In genomic region chrX:49054073-49054762, GRCh38 we compare ENCODE assay signal across 8 cellular contexts. TPM values are rescaled to one million over a fixed set of nuclear protein-coding genes. Genes with fewer than 3 reads are reported as not detected.
A peak's percentile ranks its signal among the peaks of the same experiment; 100 is the strongest.
DNase-seq lines count a peak whose midpoint lies in the region; TF ChIP-seq lines count a peak whose summit lies in the region.

No MANE protein-coding gene starts in this region.

- H3K4me1 ChIP-seq in mesenchymal stem cell (ENCODE audit: control insufficient read depth, insufficient read depth, low read depth, low read length) (peaks cover 2% of the 10 kb centered on the region), transverse colon (no peaks in the 10 kb centered on the region)

- H3K36me3 Mint-ChIP-seq in activated naive CD4-positive, alpha-beta T cell treated with anti-CD3 and anti-CD28 coated beads for 36 hours (ENCODE audit: low read depth), result no peaks in the 10 kb centered on the region
- H3K36me3 Mint-ChIP-seq in brain, result no peaks in the 10 kb centered on the region

- no peak overlapping the region for H3K4ac ChIP-seq in mesenchymal stem cell (ENCODE audit: low read depth in 1 of 2, low read length in 2 of 2)

- H3K4me1 Mint-ChIP-seq in activated naive CD4-positive, alpha-beta T cell treated with anti-CD3 and anti-CD28 coated beads for 36 hours (ENCODE audit: low read depth), result peaks cover 31% of the 10 kb centered on the region
- peaks cover 22% of the 10 kb centered on the region for H3K4me1 Mint-ChIP-seq in brain

- peak overlapping the region; percentile 66 for H3K4me3 Mint-ChIP-seq in activated naive CD4-positive, alpha-beta T cell treated with anti-CD3 and anti-CD28 coated beads for 36 hours
- peak overlapping the region; percentile 85 to 97 (median 90) for H3K4me3 Mint-ChIP-seq in brain

- H3K27me3 ChIP-seq in mesenchymal stem cell (ENCODE audit: control insufficient read depth in 1 of 2, insufficient read depth in 1 of 2, low read length in 2 of 2) (peaks cover 0 to 16% of the 10 kb centered on the region in 2 experiments), transverse colon (no peaks in the 10 kb centered on the region)

- no peak overlapping the region for H2BK5ac ChIP-seq in mesenchymal stem cell (ENCODE audit: low read depth, low read length, poor library complexity, severe bottlenecking)

- H3K79me1 ChIP-seq in mesenchymal stem cell (replicated peaks; ENCODE audit: low read length, poor library complexity, severe bottlenecking), result peaks cover 8% of the 10 kb centered on the region

- no peak for DNase-seq in activated naive CD4-positive, alpha-beta T cell treated with anti-CD3 and anti-CD28 coated beads for 36 hours
- DNase-seq in activated naive CD4-positive, alpha-beta T cell treated with Interleukin-2 at 50 U/mL for 16 hours, result no peak
- no peak for DNase-seq in mesenchymal stem cell
- no peak for DNase-seq in transverse colon
- no peak for DNase-seq in G401 (ENCODE audit: low spot score)
- DNase-seq in NCI-H1105 treated with DMSO at 0.1 percent for 48 hours (lab: John Stamatoyannopoulos, UW), result no peak
- no peak for DNase-seq in AG20443 (ENCODE audit: low spot score)

- H4K8ac ChIP-seq in mesenchymal stem cell (ENCODE audit: low read length), result no peak overlapping the region

- WGBS in mesenchymal stem cell, result 93% methylated on average over 5 of the region's 5 CpGs
- 81 to 90% methylated on average over 3 to 5 of the region's 5 CpGs for WGBS in transverse colon (ENCODE audit: low coverage in 1 of 2), 2 donors

- peak overlapping the region; percentile 41 for H3K4me2 ChIP-seq in mesenchymal stem cell (ENCODE audit: low read length, poor library complexity, severe bottlenecking)

- H3K27ac ChIP-seq in mesenchymal stem cell (ENCODE audit: low read length, poor library complexity, severe bottlenecking), result no peak overlapping the region
- H3K27ac ChIP-seq in transverse colon, result peak overlapping the region; percentile 70 to 88 (median 88)

- H2BK12ac ChIP-seq in mesenchymal stem cell (ENCODE audit: low read length in 2 of 2), result no peak overlapping the region

- H3K14ac ChIP-seq in mesenchymal stem cell (ENCODE audit: low read length in 2 of 2), result no peak overlapping the region

- peak overlapping the region; percentile 89 for H4K91ac ChIP-seq in mesenchymal stem cell (ENCODE audit: low read length)

- no peak overlapping the region for H2AK5ac ChIP-seq in mesenchymal stem cell (ENCODE audit: low read length, severe bottlenecking)

- TF ChIP-seq CTCF in brain (conservative IDR thresholded peaks at IDR 0.05), result no peak
- TF ChIP-seq CTCF in transverse colon (IDR thresholded peaks at IDR 0.05), result no peak

- H3K23ac ChIP-seq in mesenchymal stem cell (ENCODE audit: low read length in 2 of 2), result no peak overlapping the region

- H3K27me3 Mint-ChIP-seq in activated naive CD4-positive, alpha-beta T cell treated with anti-CD3 and anti-CD28 coated beads for 36 hours (ENCODE audit: low read depth), result no peaks in the 10 kb centered on the region
- peaks cover 9% of the 10 kb centered on the region for H3K27me3 Mint-ChIP-seq in brain

- no peak for TF ChIP-seq POLR2A in transverse colon (IDR thresholded peaks at IDR 0.05)

- no peak for TF ChIP-seq EP300 in transverse colon (IDR thresholded peaks at IDR 0.05; ENCODE audit: low read depth)

- H2BK15ac ChIP-seq in mesenchymal stem cell (ENCODE audit: low read depth, poor library complexity, severe bottlenecking), result no peak overlapping the region

- CTCF ChIA-PET in activated naive CD4-positive, alpha-beta T cell treated with anti-CD3 and anti-CD28 coated beads for 36 hours (lab: Charles Lee), result no interaction called here

- H3K27ac Mint-ChIP-seq in activated naive CD4-positive, alpha-beta T cell treated with anti-CD3 and anti-CD28 coated beads for 36 hours, result peak overlapping the region; percentile 57
- peak overlapping the region; percentile 71 to 96 (median 91) for H3K27ac Mint-ChIP-seq in brain

- in situ Hi-C loops in transverse colon (cut with MboI; ENCODE audit: low pct_ligation_motif_present in 1 of 4, low pct_unique_long_range_greater_than_20kb in 1 of 4, low sequenced_read_pairs in 3 of 4) (no loop called here), G401 (cut with HindIII; ENCODE audit: low sequenced_read_pairs) (no loop called here)

- H3K9me3 ChIP-seq in mesenchymal stem cell (ENCODE audit: control insufficient read depth, low read length) (peaks cover 5% of the 10 kb centered on the region), transverse colon (no peaks in the 10 kb centered on the region)

- no peaks in the 10 kb centered on the region for H3K36me3 ChIP-seq in mesenchymal stem cell (ENCODE audit: control insufficient read depth in 1 of 2, insufficient read depth in 2 of 2, low read depth in 1 of 2, low read length in 2 of 2)
- H3K36me3 ChIP-seq in transverse colon, result no peaks in the 10 kb centered on the region

- no peak overlapping the region for H2AFZ ChIP-seq in mesenchymal stem cell (ENCODE audit: low read depth, low read length)

- peak overlapping the region; percentile 70 to 75 for H3K4me3 ChIP-seq in mesenchymal stem cell (ENCODE audit: insufficient read depth in 1 of 2, low read depth in 1 of 2, low read length in 2 of 2)
- peak overlapping the region; percentile 51 to 72 (median 69) for H3K4me3 ChIP-seq in transverse colon

- H3K9ac ChIP-seq in mesenchymal stem cell (ENCODE audit: low read length), result peak overlapping the region; percentile 69

- H2BK120ac ChIP-seq in mesenchymal stem cell (ENCODE audit: low read depth, low read length), result no peak overlapping the region

- intact Hi-C loops in activated naive CD4-positive, alpha-beta T cell treated with anti-CD3 and anti-CD28 coated beads for 36 hours (cut with micrococcal nuclease), result loop anchor here (5.0 kb wide), 1 partner anchor 823 kb away; the partner anchor contains the start of gene USP27X
- intact Hi-C loops in transverse colon (cut with DNase I; ENCODE audit: low total_unique reads), result no loop called here

- H3K9me3 Mint-ChIP-seq in activated naive CD4-positive, alpha-beta T cell treated with anti-CD3 and anti-CD28 coated beads for 36 hours, result no peaks in the 10 kb centered on the region
- H3K9me3 Mint-ChIP-seq in brain, result peaks cover 0 to 26% (median 10%) of the 10 kb centered on the region in 5 experiments

- H3K18ac ChIP-seq in mesenchymal stem cell (ENCODE audit: low read depth in 1 of 2, low read length in 2 of 2), result peak overlapping the region in 1 of 2 experiments; percentile 91

RNA-seq across cellular contexts. Expression of gene CCDC120, which starts 4.6 kb away (rescaled TPM):
- total RNA-seq in activated naive CD4-positive, alpha-beta T cell treated with anti-CD3 and anti-CD28 coated beads for 36 hours, result 1 to 10 TPM; 2.1 to 2.2 TPM
- 6.9 TPM for polyA plus RNA-seq in brain (ENCODE audit: insufficient read depth, low read depth, low replicate concordance)
- 4.3 TPM for polyA plus RNA-seq in mesenchymal stem cell (2013, experiment 1 of 2)
- 4.0 TPM for polyA plus RNA-seq in mesenchymal stem cell (2013, experiment 2 of 2)
- total RNA-seq in transverse colon, result 10 to 100 TPM in 2 of 4 donors, 1 to 10 TPM in 2; 4.4 to 19.1 (median 9.9) TPM
- total RNA-seq in G401 (2014; rRNA removed; shearing (Covaris generic)), result 0.12 and 0.98 TPM in 2 replicates

RNA-seq across cellular contexts. Expression of gene TFE3, which starts 11.1 kb away (rescaled TPM):
- total RNA-seq in activated naive CD4-positive, alpha-beta T cell treated with anti-CD3 and anti-CD28 coated beads for 36 hours, result 10 to 100 TPM; 34.7 to 35.5 TPM
- 45.7 TPM for polyA plus RNA-seq in brain (ENCODE audit: insufficient read depth, low read depth, low replicate concordance)
- polyA plus RNA-seq in mesenchymal stem cell (2013, experiment 1 of 2), result 50.6 TPM
- 49.6 TPM for polyA plus RNA-seq in mesenchymal stem cell (2013, experiment 2 of 2)
- total RNA-seq in transverse colon, result 10 to 100 TPM; 31.7 to 45.6 (median 44.7) TPM
- total RNA-seq in G401 (2014; rRNA removed; shearing (Covaris generic)), result 27.3 and 50.0 TPM in 2 replicates

RNA-seq across cellular contexts. Expression of gene PRAF2, which starts 19.6 kb away (rescaled TPM):
- 10 to 100 TPM; 14.5 to 14.8 TPM for total RNA-seq in activated naive CD4-positive, alpha-beta T cell treated with anti-CD3 and anti-CD28 coated beads for 36 hours
- polyA plus RNA-seq in brain (ENCODE audit: insufficient read depth, low read depth, low replicate concordance), result 167 TPM
- polyA plus RNA-seq in mesenchymal stem cell (2013, experiment 1 of 2), result 124 TPM
- polyA plus RNA-seq in mesenchymal stem cell (2013, experiment 2 of 2), result 128 TPM
- total RNA-seq in transverse colon, result 10 to 100 TPM in 2 of 4 donors, 1 to 10 TPM in 2; 3.4 to 16.8 (median 9.2) TPM
- total RNA-seq in G401 (2014; rRNA removed; shearing (Covaris generic)), result 4.6 and 10.8 TPM in 2 replicates

RNA-seq across cellular contexts. Expression of gene WDR45, which starts 25.5 kb away (rescaled TPM):
- total RNA-seq in activated naive CD4-positive, alpha-beta T cell treated with anti-CD3 and anti-CD28 coated beads for 36 hours, result 10 to 100 TPM; 17.9 to 22.5 TPM
- polyA plus RNA-seq in brain (ENCODE audit: insufficient read depth, low read depth, low replicate concordance), result 67.6 TPM
- 55.5 TPM for polyA plus RNA-seq in mesenchymal stem cell (2013, experiment 1 of 2)
- 52.6 TPM for polyA plus RNA-seq in mesenchymal stem cell (2013, experiment 2 of 2)
- total RNA-seq in transverse colon, result 100 to 1,000 TPM in 2 of 4 donors, 10 to 100 TPM in 2; 73.5 to 205 (median 117) TPM
- 18.6 and 36.0 TPM in 2 replicates for total RNA-seq in G401 (2014; rRNA removed; shearing (Covaris generic))

RNA-seq across cellular contexts. Expression of gene GRIPAP1, which starts 52.2 kb away (rescaled TPM):
- total RNA-seq in activated naive CD4-positive, alpha-beta T cell treated with anti-CD3 and anti-CD28 coated beads for 36 hours, result 10 to 100 TPM; 64.8 to 73.1 TPM
- polyA plus RNA-seq in brain (ENCODE audit: insufficient read depth, low read depth, low replicate concordance), result 51.1 TPM
- 14.9 TPM for polyA plus RNA-seq in mesenchymal stem cell (2013, experiment 1 of 2)
- 14.8 TPM for polyA plus RNA-seq in mesenchymal stem cell (2013, experiment 2 of 2)
- 100 to 1,000 TPM in 1 of 4 donors, 10 to 100 TPM in 3; 34.8 to 102 (median 52.9) TPM for total RNA-seq in transverse colon
- 19.1 and 22.9 TPM in 2 replicates for total RNA-seq in G401 (2014; rRNA removed; shearing (Covaris generic))
